Comparison of ENCODE assay signal across 8 cellular contexts in genomic region chr2:26244479-26245230, GRCh38. TPM values are rescaled to one million over a fixed set of nuclear protein-coding genes. Genes with fewer than 3 reads are reported as not detected.
A peak's percentile ranks its signal among the peaks of the same experiment; 100 is the strongest.
DNase-seq lines count a peak whose midpoint lies in the region; ATAC-seq lines count a peak whose summit lies in the region.

TSS of gene HADHA (minus strand) at chr2:26244632. CDS start at chr2:26244596, 36 bp downstream.
TSS of gene HADHB (plus strand) at chr2:26244939. CDS start at chr2:26254255, 9,316 bp downstream.

- DNase-seq in DMS 273 treated with DMSO at 0.1 percent for 48 hours (lab: John Stamatoyannopoulos, UW) (peak; percentile 83), HuH-7 (ENCODE audit: low spot score) (peak; percentile 84), OCI-M1 (lab: John Stamatoyannopoulos, UW) (peak; percentile 95), activated T-cell treated with anti-CD3 and anti-CD28 coated beads for 24 hours (ENCODE audit: low read depth) (peak; percentile 77), epithelial cell of prostate (ENCODE audit: low read depth, low spot score) (peak; percentile 46), mucosa of gallbladder (ENCODE audit: low spot score) (peak; percentile 88)
- peak; percentile 56 to 72 for DNase-seq in stimulated activated CD8-positive, alpha-beta memory T cell treated with anti-CD3 and anti-CD28 coated beads, Interleukin-4, amount 100 ng/mL, for 4 hours (ENCODE audit: low read depth in 2 of 2, low spot score in 1 of 2)

- peak within 1 kb of the TSS; percentile 88 for H3K27ac ChIP-seq in epithelial cell of prostate

- peak; percentile 57 for ATAC-seq in GM21447 (IDR thresholded peaks at IDR 0.05; ENCODE audit: unreplicated experiment)

RNA-seq across cellular contexts. Expression of gene HADHA, which starts in this region (rescaled TPM):
- total RNA-seq in mucosa of gallbladder: 134 TPM

RNA-seq across cellular contexts. Expression of gene HADHB, which starts in this region (rescaled TPM):
- 135 TPM for total RNA-seq in mucosa of gallbladder

Comparison
In these comparisons a context has a peak if more than half of its experiments do, and no peak if none do; other contexts are left out.
1. Peak in every context shown above with its lines: DNase-seq, ATAC-seq and H3K27ac ChIP-seq.